23 cellular contexts compared by ENCODE assay signal in the genomic region with DNA sequence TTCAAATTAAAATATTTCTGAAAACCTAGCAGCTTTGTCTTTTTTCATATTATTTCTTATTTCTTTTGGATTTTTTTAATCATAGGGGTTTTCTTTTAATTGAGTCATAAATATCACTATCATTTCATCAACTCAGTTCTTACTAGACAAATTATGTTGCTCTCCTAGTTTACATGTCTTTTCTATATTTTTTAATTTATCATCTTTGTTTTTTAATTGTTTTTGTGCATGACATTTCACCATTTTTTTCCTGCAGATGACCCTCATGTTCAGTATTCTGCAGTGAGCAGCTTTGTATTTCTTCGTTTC.
DNase-seq lines count a peak whose midpoint lies in the region; ATAC-seq and TF ChIP-seq lines count a peak whose summit lies in the region.
"Had no signal": no experiment of that assay in that cellular context is flagged by ENCODE, and none has a peak within 500 bp of the region (broad histone marks: within the 10 kb centered on the region; RNA-seq: fewer than 3 reads in every experiment).

No MANE protein-coding gene starts in this region.

- DNase-seq in A673 (ENCODE audit: low spot score) = no peak
- DNase-seq in CD8-positive, alpha-beta T cell = no peak
- no peak for DNase-seq in T-helper 17 cell
- no peak for DNase-seq in naive thymus-derived CD4-positive, alpha-beta T cell
- no peak for DNase-seq in omental fat pad (ENCODE audit: low spot score)
- no peak for DNase-seq in T1000 (lab: John Stamatoyannopoulos, UW)
- no peak for DNase-seq in HCEC 1CT
- DNase-seq in ovary = no peak
- DNase-seq: activated CD4-positive, alpha-beta T cell treated with anti-CD3 and anti-CD28 coated beads for 36 hours; aorta; dorsolateral prefrontal cortex; head of caudate nucleus; NCI-H1048; NCI-H187; spleen; stimulated activated CD4-positive, alpha-beta T cell treated with anti-CD3 and anti-CD28 coated beads, Interleukin-4, amount 100 ng/mL, for 1 hour had no signal

- H3K4me3 ChIP-seq in A673 (ENCODE audit: low read depth, low read length, poor library complexity, severe bottlenecking) (no peak overlapping the region), ovary (no peak overlapping the region)
- H3K4me3 ChIP-seq in CD8-positive, alpha-beta T cell (ENCODE audit: low read depth, low read length) = no peak overlapping the region
- no peak overlapping the region for H3K4me3 ChIP-seq in naive thymus-derived CD4-positive, alpha-beta T cell (ENCODE audit: low read length)
- H3K4me3 ChIP-seq: HAP-1, right atrium auricular region, spleen had no signal

- peaks cover 11% of the 10 kb centered on the region for H3K4me1 Mint-ChIP-seq in CD8-positive, alpha-beta T cell (ENCODE audit: low read depth)
- H3K4me1 Mint-ChIP-seq in T-helper 17 cell = peaks cover 7% of the 10 kb centered on the region
- H3K4me1 Mint-ChIP-seq in naive thymus-derived CD4-positive, alpha-beta T cell = peaks cover 8 to 17% (median 12%) of the 10 kb centered on the region in 7 donors

- 95 to 100% (median 97%) methylated on average over 1 of the region's 1 CpG for WGBS in ovary, 3 donors

- intact Hi-C loops in A673 (cut with micrococcal nuclease; ENCODE audit: unreplicated experiment) = loop anchor here (5.0 kb wide), 3 partner anchors 161 to 421 kb away; partner anchors contain the start of genes ATP1B3 and RNF7
- intact Hi-C loops in CD8-positive, alpha-beta T cell (cut with DNase I, micrococcal nuclease) = loop anchor here (1.0 to 10.0 kb wide), 8 partner anchors 36 to 706 kb away; partner anchors contain the start of gene RNF7 (in 1 of the 2)
- intact Hi-C loops in naive thymus-derived CD4-positive, alpha-beta T cell (cut with micrococcal nuclease) = loop anchor here (1.0 to 5.0 kb wide), 8 partner anchors 66 to 704 kb away; partner anchors contain the start of gene RNF7 (in 1 of the 2)
- intact Hi-C loops in ovary (cut with DNase I) = loop anchor here in 1 of 4 donors (10.0 kb wide), 1 partner anchor 418 kb away; no protein-coding TSS in a partner anchor

- BruUV-seq in A673 (replicated peaks; lab: Mats Ljungman, UMichigan) = no TSS peak

- peaks cover 70% of the 10 kb centered on the region for H3K36me3 Mint-ChIP-seq in CD8-positive, alpha-beta T cell
- peaks cover 3% of the 10 kb centered on the region for H3K36me3 Mint-ChIP-seq in T-helper 17 cell (ENCODE audit: low read depth)
- peaks cover 4 to 35% (median 19%) of the 10 kb centered on the region in 5 donors for H3K36me3 Mint-ChIP-seq in naive thymus-derived CD4-positive, alpha-beta T cell

- H3K27me3 ChIP-seq in A673 (replicated peaks; ENCODE audit: insufficient read depth, low read depth, low read length, poor library complexity) (no peaks in the 10 kb centered on the region), ovary (no peaks in the 10 kb centered on the region)
- H3K27me3 ChIP-seq in CD8-positive, alpha-beta T cell (ENCODE audit: insufficient read depth, low read length) = no peaks in the 10 kb centered on the region
- no peaks in the 10 kb centered on the region for H3K27me3 ChIP-seq in naive thymus-derived CD4-positive, alpha-beta T cell (ENCODE audit: control insufficient read depth in 2 of 2, insufficient read depth in 2 of 2, low read length in 2 of 2)
- H3K27me3 ChIP-seq: dorsolateral prefrontal cortex, right atrium auricular region, spleen had no signal

- H3K4me3 Mint-ChIP-seq in CD8-positive, alpha-beta T cell = no peak overlapping the region
- no peak overlapping the region for H3K4me3 Mint-ChIP-seq in T-helper 17 cell
- peak overlapping the region in 2 of 10 donors; percentile 26 to 57 for H3K4me3 Mint-ChIP-seq in naive thymus-derived CD4-positive, alpha-beta T cell

- H3K4me1 ChIP-seq in A673 (ENCODE audit: insufficient read depth, low read length, poor library complexity, severe bottlenecking) (no peaks in the 10 kb centered on the region), ovary (ENCODE audit: insufficient read depth) (no peaks in the 10 kb centered on the region)
- H3K4me1 ChIP-seq in CD8-positive, alpha-beta T cell (ENCODE audit: insufficient read depth, low read length) = peaks cover 6% of the 10 kb centered on the region
- no peaks in the 10 kb centered on the region for H3K4me1 ChIP-seq in naive thymus-derived CD4-positive, alpha-beta T cell (ENCODE audit: control insufficient read depth in 2 of 2, insufficient read depth in 2 of 2, low read length in 2 of 2)
- H3K4me1 ChIP-seq: parathyroid adenoma, right atrium auricular region had no signal

- H3K27ac ChIP-seq in A673 (ENCODE audit: low read depth, low read length, poor library complexity, severe bottlenecking) (no peak overlapping the region), ovary (no peak overlapping the region)
- no peak overlapping the region for H3K27ac ChIP-seq in CD8-positive, alpha-beta T cell (ENCODE audit: low read depth, low read length)
- H3K27ac ChIP-seq in naive thymus-derived CD4-positive, alpha-beta T cell (ENCODE audit: low read depth, low read length) = no peak overlapping the region
- H3K27ac ChIP-seq: epithelial cell of prostate, HL-60, parathyroid adenoma, right atrium auricular region had no signal

- no peak for ATAC-seq in CD8-positive, alpha-beta T cell
- ATAC-seq in T-helper 17 cell (no peak), omental fat pad (ENCODE audit: low FRiP score) (no peak)
- ATAC-seq in naive thymus-derived CD4-positive, alpha-beta T cell = no peak

- TF ChIP-seq CTCF in A673 (conservative IDR thresholded peaks at IDR 0.05; ENCODE audit: low read depth, low read length) (0 out of 2 replicates have a peak, but pooled peaks have one; percentile 6), omental fat pad (IDR thresholded peaks at IDR 0.05) (no peak), ovary (IDR thresholded peaks at IDR 0.05) (no peak)
- TF ChIP-seq CTCF in CD8-positive, alpha-beta T cell (IDR thresholded peaks at IDR 0.05) = peak; percentile 33

- no peaks in the 10 kb centered on the region for H3K9me3 Mint-ChIP-seq in CD8-positive, alpha-beta T cell
- no peaks in the 10 kb centered on the region for H3K9me3 Mint-ChIP-seq in naive thymus-derived CD4-positive, alpha-beta T cell
- H3K9me3 Mint-ChIP-seq: activated naive CD4-positive, alpha-beta T cell treated with anti-CD3 and anti-CD28 coated beads, Interleukin-2, amount 50 U/mL, for 24 hours; activated T-helper 1 cell treated with anti-CD3 and anti-CD28 coated beads, Interleukin-12 subunit alpha, Interleukin-12 subunit beta, Interleukin-2, Interleukin-4 antibody, amounts not matched to agents 30 ng/mL and 10 ng/mL and 1 ng/mL, durations not matched to agents 14 hours and 24 hours and 36 hours had no signal

- CTCF ChIA-PET in A673 (lab: Charles Lee) = interaction anchor here (0.8 kb wide), 1 partner anchor 337 kb away, joined by 4 read pairs; no protein-coding TSS in a partner anchor
- CTCF ChIA-PET in CD8-positive, alpha-beta T cell (lab: Charles Lee) = interaction anchor here (0.6 to 7.7 kb wide), 12 partner anchors 10 to 337 kb away, joined by 3 to 30 read pairs (median 3); partner anchors contain the start of gene GRK7
- CTCF ChIA-PET in naive thymus-derived CD4-positive, alpha-beta T cell (lab: Charles Lee) = interaction anchor here (0.8 to 2.0 kb wide), 6 partner anchors 12 to 341 kb away, joined by 3 to 10 read pairs (median 4); no protein-coding TSS in a partner anchor

- no peak overlapping the region for H3K27ac Mint-ChIP-seq in CD8-positive, alpha-beta T cell
- peak overlapping the region; percentile 77 for H3K27ac Mint-ChIP-seq in T-helper 17 cell
- H3K27ac Mint-ChIP-seq in naive thymus-derived CD4-positive, alpha-beta T cell = peak overlapping the region in 7 of 9 donors; percentile 36 to 79 (median 69)

- H3K36me3 ChIP-seq in A673 (ENCODE audit: insufficient read depth, low read length, poor library complexity, severe bottlenecking) (peaks cover 42% of the 10 kb centered on the region), ovary (no peaks in the 10 kb centered on the region)
- H3K36me3 ChIP-seq in CD8-positive, alpha-beta T cell (ENCODE audit: insufficient read depth, low read length) = peaks cover 48% of the 10 kb centered on the region
- peaks cover 32 to 71% (median 34%) of the 10 kb centered on the region in 3 experiments for H3K36me3 ChIP-seq in naive thymus-derived CD4-positive, alpha-beta T cell (ENCODE audit: control insufficient read depth in 2 of 3, insufficient read depth in 3 of 3, low read length in 3 of 3)

- POLR2A ChIA-PET in A673 (lab: Charles Lee; ENCODE audit: low non-redundant PET) = no interaction called here
- POLR2A ChIA-PET in CD8-positive, alpha-beta T cell (lab: Charles Lee) = interaction anchor here (0.5 to 1.3 kb wide), 2 partner anchors 68 to 89 kb away, joined by 3 to 4 read pairs; no protein-coding TSS in a partner anchor
- POLR2A ChIA-PET in naive thymus-derived CD4-positive, alpha-beta T cell (lab: Charles Lee) = no interaction called here

- H3K9me3 ChIP-seq in A673 (ENCODE audit: low read depth, low read length, poor library complexity, severe bottlenecking) (no peaks in the 10 kb centered on the region), T-helper 17 cell (ENCODE audit: control insufficient read depth, low read length, poor library complexity, severe bottlenecking) (no peaks in the 10 kb centered on the region), ovary (no peaks in the 10 kb centered on the region)
- H3K9me3 ChIP-seq in CD8-positive, alpha-beta T cell (ENCODE audit: low read length) = no peaks in the 10 kb centered on the region
- H3K9me3 ChIP-seq in naive thymus-derived CD4-positive, alpha-beta T cell (ENCODE audit: control insufficient read depth in 2 of 3, low read length in 3 of 3) = no peaks in the 10 kb centered on the region
- H3K9me3 ChIP-seq: HAP-1, right atrium auricular region, spleen had no signal

- TF ChIP-seq EP300 in ovary (IDR thresholded peaks at IDR 0.05) = no peak

- TF ChIP-seq POLR2A in ovary (IDR thresholded peaks at IDR 0.05) = no peak

- H3K27me3 Mint-ChIP-seq in CD8-positive, alpha-beta T cell (ENCODE audit: low read depth) = no peaks in the 10 kb centered on the region
- no peaks in the 10 kb centered on the region for H3K27me3 Mint-ChIP-seq in T-helper 17 cell
- H3K27me3 Mint-ChIP-seq in naive thymus-derived CD4-positive, alpha-beta T cell = no peaks in the 10 kb centered on the region
- H3K27me3 Mint-ChIP-seq: activated CD4-positive, alpha-beta T cell treated with anti-CD3 and anti-CD28 coated beads for 36 hours; activated naive CD4-positive, alpha-beta T cell treated with anti-CD3 and anti-CD28 coated beads, Interleukin-2, amount 50 U/mL, for 24 hours had no signal

Comparison
In these comparisons a context has a peak if more than half of its experiments do, and no peak if none do; other contexts are left out.
1. CTCF ChIP-seq: peak in A673 (single experiment) and CD8-positive, alpha-beta T cell (single experiment); none in omental fat pad (0 of 3) and ovary (0 of 3).